10 cellular contexts compared by ENCODE assay signal in genomic region chr4:1047106-1047975, GRCh38. TPM values are rescaled to one million over a fixed set of nuclear protein-coding genes. Genes with fewer than 3 reads are reported as not detected.
A peak's percentile ranks its signal among the peaks of the same experiment; 100 is the strongest.
DNase-seq lines count a peak whose midpoint lies in the region; ATAC-seq, FAIRE-seq and TF ChIP-seq lines count a peak whose summit lies in the region.
"Had no signal": no experiment of that assay in that cellular context is flagged by ENCODE, and none has a peak within 500 bp of the region (broad histone marks: within the 10 kb centered on the region; RNA-seq: fewer than 3 reads in every experiment).

No MANE protein-coding gene starts in this region.

- in situ Hi-C loops in HepG2 (cut with HindIII; ENCODE audit: extremely low pct_ligation_motif_present, low pct_unique_long_range_greater_than_20kb) = no loop called here

- no peak overlapping the region for H3K4me3 Mint-ChIP-seq in activated CD8-positive, alpha-beta T cell treated with anti-CD3 and anti-CD28 coated beads for 36 hours
- H3K4me3 Mint-ChIP-seq in activated CD8-positive, alpha-beta T cell treated with anti-CD3 and anti-CD28 coated beads, Interleukin-2, amount 10 ng/mL, durations not matched to agents 7 days and 5 days = no peak overlapping the region

- no peak for TF ChIP-seq POLR2A in HepG2 (IDR thresholded peaks at IDR 0.05; ENCODE audit: insufficient read depth in 1 of 2, low read depth in 2 of 2, low read length in 2 of 2)

- H4K20me1 ChIP-seq in HepG2 (ENCODE audit: insufficient read depth, low read length) = peaks cover 27% of the 10 kb centered on the region; the same call in 1 of the 2 replicates

- WGBS in HepG2 (ENCODE audit: low lambda C conversion rate) = 26% methylated on average over 15 of the region's 41 CpGs

- no peak for FAIRE-seq in HepG2 (lab: Jason Lieb, UNC)
- FAIRE-seq: GM12878 had no signal

- no peak for ATAC-seq in activated CD8-positive, alpha-beta T cell treated with anti-CD3 and anti-CD28 coated beads for 36 hours
- no peak for ATAC-seq in activated CD8-positive, alpha-beta T cell treated with anti-CD3 and anti-CD28 coated beads, Interleukin-2, amount 10 ng/mL, durations not matched to agents 7 days and 5 days
- no peak for ATAC-seq in HepG2
- ATAC-seq in thoracic aorta (ENCODE audit: insufficient number of reproducible peaks, low FRiP score, low read depth) = no peak
- no peak for ATAC-seq in GM21515 (IDR thresholded peaks at IDR 0.05; ENCODE audit: unreplicated experiment)
- ATAC-seq: GM12878 had no signal

- DNase-seq in activated CD8-positive, alpha-beta T cell treated with anti-CD3 and anti-CD28 coated beads for 36 hours = peak; percentile 25
- no peak for DNase-seq in activated CD8-positive, alpha-beta T cell treated with anti-CD3 and anti-CD28 coated beads, Interleukin-2, amount 10 ng/mL, durations not matched to agents 7 days and 5 days
- DNase-seq in choroid plexus epithelial cell (ENCODE audit: low read depth) (peak; percentile 35), HepG2 (ENCODE audit: low spot score) (no peak), thoracic aorta (ENCODE audit: low spot score) (peak; percentile 1), hypothalamus (lab: John Stamatoyannopoulos, UW) (no peak), NCI-H2029 (lab: John Stamatoyannopoulos, UW) (no peak)
- DNase-seq: stimulated activated CD8-positive, alpha-beta memory T cell treated with anti-CD3 and anti-CD28 coated beads, Interleukin-4, amount 100 ng/mL, for 48 hours had no signal

- H3K4me3 ChIP-seq in choroid plexus epithelial cell (ENCODE audit: low read depth, low read length) (no peak overlapping the region), HepG2 (replicated peaks in 1 of 3; ENCODE audit: insufficient read depth in 1 of 3, low read depth in 2 of 3, low read length in 3 of 3) (no peak overlapping the region), thoracic aorta (peak overlapping the region; percentile 68)
- H3K4me3 ChIP-seq: GM12878 had no signal

- CTCF ChIA-PET in activated CD8-positive, alpha-beta T cell treated with anti-CD3 and anti-CD28 coated beads for 36 hours (lab: Charles Lee) = no interaction called here
- CTCF ChIA-PET in activated CD8-positive, alpha-beta T cell treated with anti-CD3 and anti-CD28 coated beads, Interleukin-2, amount 10 ng/mL, durations not matched to agents 7 days and 5 days (lab: Charles Lee) = no interaction called here
- CTCF ChIA-PET in HepG2 (lab: Yijun Ruan, JAX; ENCODE audit: low intra/inter-chr PET ratio, low total read pairs) = no interaction called here

- H3K79me2 ChIP-seq in HepG2 (ENCODE audit: insufficient read depth, low read length) = no peaks in the 10 kb centered on the region

- H3K9me3 Mint-ChIP-seq in activated CD8-positive, alpha-beta T cell treated with anti-CD3 and anti-CD28 coated beads for 36 hours = no peaks in the 10 kb centered on the region
- H3K9me3 Mint-ChIP-seq in activated CD8-positive, alpha-beta T cell treated with anti-CD3 and anti-CD28 coated beads, Interleukin-2, amount 10 ng/mL, durations not matched to agents 7 days and 5 days (ENCODE audit: insufficient read depth) = no peaks in the 10 kb centered on the region

- H3K9ac ChIP-seq in HepG2 (ENCODE audit: insufficient read depth, low read depth, low read length) = no peak overlapping the region

- intact Hi-C loops in activated CD8-positive, alpha-beta T cell treated with anti-CD3 and anti-CD28 coated beads for 36 hours (cut with micrococcal nuclease) = no loop called here
- intact Hi-C loops in HepG2 (cut with micrococcal nuclease; ENCODE audit: unreplicated experiment) = no loop called here

- BruUV-seq in HepG2 (replicated peaks; lab: Mats Ljungman, UMichigan) = no TSS peak

- H3K27me3 ChIP-seq in HepG2 (ENCODE audit: control insufficient read depth in 1 of 2, insufficient read depth in 2 of 2, low read length in 2 of 2) (peaks cover 27 to 77% of the 10 kb centered on the region in 2 experiments), thoracic aorta (replicated peaks; ENCODE audit: insufficient read depth) (no peaks in the 10 kb centered on the region)

- H3K9me3 ChIP-seq in HepG2 (ENCODE audit: low read length) = no peaks in the 10 kb centered on the region
- no peaks in the 10 kb centered on the region for H3K9me3 ChIP-seq in thoracic aorta

- TF ChIP-seq CTCF in activated CD8-positive, alpha-beta T cell treated with anti-CD3 and anti-CD28 coated beads for 36 hours (IDR thresholded peaks at IDR 0.05) = no peak
- TF ChIP-seq CTCF in choroid plexus epithelial cell (conservative IDR thresholded peaks at IDR 0.05; ENCODE audit: low read depth, low read length) (no peak), HepG2 (CRISPR knock-in tag; IDR thresholded peaks at IDR 0.05) (no peak), thoracic aorta (IDR thresholded peaks at IDR 0.05) (no peak)

- H3K4me1 Mint-ChIP-seq in activated CD8-positive, alpha-beta T cell treated with anti-CD3 and anti-CD28 coated beads for 36 hours (ENCODE audit: low read depth) = peaks cover 3% of the 10 kb centered on the region
- H3K4me1 Mint-ChIP-seq in activated CD8-positive, alpha-beta T cell treated with anti-CD3 and anti-CD28 coated beads, Interleukin-2, amount 10 ng/mL, durations not matched to agents 7 days and 5 days (ENCODE audit: low read depth) = peaks cover 2% of the 10 kb centered on the region

- POLR2A ChIA-PET in activated CD8-positive, alpha-beta T cell treated with anti-CD3 and anti-CD28 coated beads for 36 hours (lab: Charles Lee) = no interaction called here
- POLR2A ChIA-PET in activated CD8-positive, alpha-beta T cell treated with anti-CD3 and anti-CD28 coated beads, Interleukin-2, amount 10 ng/mL, durations not matched to agents 7 days and 5 days (lab: Charles Lee) = interaction anchor here (1.0 kb wide), 1 partner anchor 17 kb away, joined by 3 read pairs; no protein-coding TSS in a partner anchor
- POLR2A ChIA-PET in HepG2 (lab: Yijun Ruan, JAX) = no interaction called here

- H3K4me1 ChIP-seq in HepG2 (ENCODE audit: insufficient read depth, low read length) (peaks cover 25% of the 10 kb centered on the region), thoracic aorta (ENCODE audit: control insufficient read depth in 1 of 2, low read depth in 2 of 2) (peaks cover 26 to 41% of the 10 kb centered on the region in 2 donors)

- H2AFZ ChIP-seq in HepG2 (ENCODE audit: low read length) = no peak overlapping the region

- no peak for TF ChIP-seq RAD21 in HepG2 (CRISPR knock-in tag; IDR thresholded peaks at IDR 0.05)

- no peaks in the 10 kb centered on the region for H3K36me3 Mint-ChIP-seq in activated CD8-positive, alpha-beta T cell treated with anti-CD3 and anti-CD28 coated beads for 36 hours (ENCODE audit: low read depth)
- no peaks in the 10 kb centered on the region for H3K36me3 Mint-ChIP-seq in activated CD8-positive, alpha-beta T cell treated with anti-CD3 and anti-CD28 coated beads, Interleukin-2, amount 10 ng/mL, durations not matched to agents 7 days and 5 days (ENCODE audit: low read depth)

- no peak overlapping the region for H3K4me2 ChIP-seq in HepG2 (ENCODE audit: low read depth, low read length)

- no peak overlapping the region for H3K27ac Mint-ChIP-seq in activated CD8-positive, alpha-beta T cell treated with anti-CD3 and anti-CD28 coated beads for 36 hours
- no peak overlapping the region for H3K27ac Mint-ChIP-seq in activated CD8-positive, alpha-beta T cell treated with anti-CD3 and anti-CD28 coated beads, Interleukin-2, amount 10 ng/mL, durations not matched to agents 7 days and 5 days

- H3K27ac ChIP-seq in HepG2 (ENCODE audit: extremely low read length, insufficient read depth, low read length) = no peak overlapping the region
- peak overlapping the region; percentile 53 to 64 for H3K27ac ChIP-seq in thoracic aorta

- peaks cover 29% of the 10 kb centered on the region for H3K27me3 Mint-ChIP-seq in activated CD8-positive, alpha-beta T cell treated with anti-CD3 and anti-CD28 coated beads for 36 hours
- peaks cover 11% of the 10 kb centered on the region for H3K27me3 Mint-ChIP-seq in activated CD8-positive, alpha-beta T cell treated with anti-CD3 and anti-CD28 coated beads, Interleukin-2, amount 10 ng/mL, durations not matched to agents 7 days and 5 days (ENCODE audit: low read depth)

- no peak for TF ChIP-seq EP300 in HepG2 (IDR thresholded peaks at IDR 0.05; ENCODE audit: low read depth in 2 of 2, low read length in 2 of 2)
- no peak for TF ChIP-seq EP300 in HepG2 (CRISPR knock-in tag; IDR thresholded peaks at IDR 0.05; ENCODE audit: borderline replicate concordance)

- no peaks in the 10 kb centered on the region for H3K36me3 ChIP-seq in HepG2 (replicated peaks in 1 of 2; ENCODE audit: control insufficient read depth in 1 of 2, insufficient read depth in 2 of 2, low read length in 2 of 2)
- no peaks in the 10 kb centered on the region for H3K36me3 ChIP-seq in thoracic aorta

RNA-seq across cellular contexts. Expression of gene FGFRL1, which starts 35.9 kb away (rescaled TPM):
- 10 to 100 TPM; 16.2 to 18.0 TPM for total RNA-seq in activated CD8-positive, alpha-beta T cell treated with anti-CD3 and anti-CD28 coated beads for 36 hours
- 10 to 100 TPM in 1 of 2 experiments, 1 to 10 TPM in 1; 8.1 to 10.1 TPM for total RNA-seq in activated CD8-positive, alpha-beta T cell treated with anti-CD3 and anti-CD28 coated beads, Interleukin-2, amount 10 ng/mL, durations not matched to agents 7 days and 5 days
- 12.3 and 19.1 TPM in 2 replicates for total RNA-seq in HepG2 (2016; rRNA removed; fragmentation: Illumina TruSeq; extraction: Trizol)
- 8.9 and 9.3 TPM in 2 replicates for total RNA-seq in HepG2 (2016; cell fraction: cytosol; rRNA removed; fragmentation: Illumina TruSeq; extraction: Trizol; ENCODE audit: low read depth)
- total RNA-seq in HepG2 (2016; cell fraction: insoluble cytoplasmic fraction; rRNA removed; fragmentation: Illumina TruSeq; extraction: Trizol) = 11.5 and 17.5 TPM in 2 replicates
- 31.8 and 32.6 TPM in 2 replicates for total RNA-seq in HepG2 (2016; cell fraction: membrane; rRNA removed; fragmentation: Illumina TruSeq; extraction: Trizol)
- 13.0 and 15.9 TPM in 2 replicates for total RNA-seq in HepG2 (2016; cell fraction: nucleus; rRNA removed; fragmentation: Illumina TruSeq; extraction: Trizol)
- polyA plus RNA-seq in HepG2 (2011; rRNA removed) = 30.6 and 35.5 TPM in 2 replicates
- polyA plus RNA-seq in HepG2 (2011; cell fraction: cytosol; rRNA removed) = 37.2 and 49.4 TPM in 2 replicates
- 122 and 143 TPM in 2 replicates for polyA plus RNA-seq in HepG2 (2011; cell fraction: nucleus; rRNA removed)
- polyA plus RNA-seq in HepG2 (2012) = 21.8 and 31.9 TPM in 2 replicates
- 15.2 and 15.4 TPM in 2 replicates for polyA plus RNA-seq in HepG2 (2016; cell fraction: cytosol; fragmentation: Illumina TruSeq; extraction: Trizol; ENCODE audit: low read depth)
- 18.1 and 23.1 TPM in 2 replicates for polyA plus RNA-seq in HepG2 (2016; cell fraction: insoluble cytoplasmic fraction; fragmentation: Illumina TruSeq; extraction: Trizol; ENCODE audit: low read depth)
- 38.4 and 44.6 TPM in 2 replicates for polyA plus RNA-seq in HepG2 (2016; cell fraction: membrane; fragmentation: Illumina TruSeq; extraction: Trizol; ENCODE audit: low read depth)
- polyA plus RNA-seq in HepG2 (2016; cell fraction: nucleus; fragmentation: Illumina TruSeq; extraction: Trizol; ENCODE audit: insufficient read depth, low read depth) = 33.6 and 40.0 TPM in 2 replicates
- polyA minus RNA-seq in HepG2 (2011; rRNA and poly(A)+ RNA removed; ENCODE audit: low replicate concordance) = 74.3 and 145 TPM in 2 replicates
- 22.8 and 26.5 TPM in 2 replicates for polyA minus RNA-seq in HepG2 (2011; cell fraction: cytosol; rRNA and poly(A)+ RNA removed)
- polyA minus RNA-seq in HepG2 (2011; cell fraction: nucleus; rRNA and poly(A)+ RNA removed) = 19.9 and 23.2 TPM in 2 replicates
- total RNA-seq in thoracic aorta = 10 to 100 TPM; 61.1 to 84.0 TPM

RNA-seq across cellular contexts. Expression of gene SLC26A1, which starts 54.1 kb away (rescaled TPM):
- total RNA-seq in activated CD8-positive, alpha-beta T cell treated with anti-CD3 and anti-CD28 coated beads for 36 hours = under 1 TPM in 1 of 2 experiments, not detected in 1; 0.27 TPM
- under 1 TPM in 1 of 2 experiments, not detected in 1; 0.45 TPM for total RNA-seq in activated CD8-positive, alpha-beta T cell treated with anti-CD3 and anti-CD28 coated beads, Interleukin-2, amount 10 ng/mL, durations not matched to agents 7 days and 5 days
- 7.2 and 22.9 TPM in 2 replicates for total RNA-seq in HepG2 (2016; rRNA removed; fragmentation: Illumina TruSeq; extraction: Trizol)
- 1.1 and 1.9 TPM in 2 replicates for total RNA-seq in HepG2 (2016; cell fraction: cytosol; rRNA removed; fragmentation: Illumina TruSeq; extraction: Trizol; ENCODE audit: low read depth)
- 6.6 and 22.7 TPM in 2 replicates for total RNA-seq in HepG2 (2016; cell fraction: insoluble cytoplasmic fraction; rRNA removed; fragmentation: Illumina TruSeq; extraction: Trizol)
- total RNA-seq in HepG2 (2016; cell fraction: membrane; rRNA removed; fragmentation: Illumina TruSeq; extraction: Trizol) = 4.2 and 4.6 TPM in 2 replicates
- 23.8 and 28.9 TPM in 2 replicates for total RNA-seq in HepG2 (2016; cell fraction: nucleus; rRNA removed; fragmentation: Illumina TruSeq; extraction: Trizol)
- polyA plus RNA-seq in HepG2 (2011; rRNA removed) = 5.4 and 8.4 TPM in 2 replicates
- 7.7 and 10.8 TPM in 2 replicates for polyA plus RNA-seq in HepG2 (2011; cell fraction: cytosol; rRNA removed)
- 30.6 and 45.2 TPM in 2 replicates for polyA plus RNA-seq in HepG2 (2011; cell fraction: nucleus; rRNA removed)
- 5.1 and 7.0 TPM in 2 replicates for polyA plus RNA-seq in HepG2 (2012)
- polyA plus RNA-seq in HepG2 (2016; cell fraction: cytosol; fragmentation: Illumina TruSeq; extraction: Trizol; ENCODE audit: low read depth) = 1.2 and 1.5 TPM in 2 replicates
- 4.5 and 6.1 TPM in 2 replicates for polyA plus RNA-seq in HepG2 (2016; cell fraction: insoluble cytoplasmic fraction; fragmentation: Illumina TruSeq; extraction: Trizol; ENCODE audit: low read depth)
- 1.6 and 2.2 TPM in 2 replicates for polyA plus RNA-seq in HepG2 (2016; cell fraction: membrane; fragmentation: Illumina TruSeq; extraction: Trizol; ENCODE audit: low read depth)
- polyA plus RNA-seq in HepG2 (2016; cell fraction: nucleus; fragmentation: Illumina TruSeq; extraction: Trizol; ENCODE audit: insufficient read depth, low read depth) = 25.4 and 27.0 TPM in 2 replicates
- 0.40 and 58.6 TPM in 2 replicates for polyA minus RNA-seq in HepG2 (2011; rRNA and poly(A)+ RNA removed; ENCODE audit: low replicate concordance)
- polyA minus RNA-seq in HepG2 (2011; cell fraction: cytosol; rRNA and poly(A)+ RNA removed) = 13.4 and 13.6 TPM in 2 replicates
- 37.7 and 40.7 TPM in 2 replicates for polyA minus RNA-seq in HepG2 (2011; cell fraction: nucleus; rRNA and poly(A)+ RNA removed)
- not detected for total RNA-seq in thoracic aorta

Comparison
In these comparisons a context has a peak if more than half of its experiments do, and no peak if none do; other contexts are left out.
1. DNase-seq: peak in activated CD8-positive, alpha-beta T cell treated with anti-CD3 and anti-CD28 coated beads for 36 hours (single experiment), choroid plexus epithelial cell (single experiment) and thoracic aorta (single experiment); none in activated CD8-positive, alpha-beta T cell treated with anti-CD3 and anti-CD28 coated beads, Interleukin-2, amount 10 ng/mL, durations not matched to agents 7 days and 5 days (single experiment), HepG2 (single experiment), hypothalamus (0 of 51) and NCI-H2029 (single experiment).